In the genomic region with DNA sequence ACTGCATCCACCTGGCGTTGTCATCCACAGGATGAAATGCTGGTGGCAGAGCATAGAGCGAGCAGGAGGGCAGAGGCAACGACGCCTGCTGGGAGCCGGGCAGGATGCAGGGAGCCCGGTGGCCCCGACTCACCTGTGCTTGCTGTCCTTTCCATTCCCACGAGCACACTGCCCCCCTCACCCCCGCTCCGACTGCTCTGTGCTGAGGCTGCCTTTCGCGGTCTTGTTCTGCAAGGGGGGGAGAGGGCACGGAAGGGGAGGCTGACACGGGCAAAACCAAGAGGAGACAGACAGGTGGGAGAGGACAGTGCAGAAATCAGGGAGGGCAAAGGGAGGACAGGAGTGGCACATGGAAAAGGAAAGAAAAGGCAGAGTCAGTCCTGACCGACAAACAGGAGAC, we compare ENCODE assay signal across 13 cellular contexts. TPM values are rescaled to one million over a fixed set of nuclear protein-coding genes. Genes with fewer than 3 reads are reported as not detected.
DNase-seq lines count a peak whose midpoint lies in the region; ATAC-seq and TF ChIP-seq lines count a peak whose summit lies in the region.
"Had no signal": no experiment of that assay in that cellular context is flagged by ENCODE, and none has a peak within 500 bp of the region (broad histone marks: within the 10 kb centered on the region; RNA-seq: fewer than 3 reads in every experiment).

No MANE protein-coding gene starts in this region.

- peaks cover 5% of the 10 kb centered on the region for H3K79me2 ChIP-seq in mesendoderm (ENCODE audit: control insufficient read depth, insufficient read depth, low read length)

- H2AK5ac ChIP-seq in mesendoderm (ENCODE audit: low read length) = no peak overlapping the region

- DNase-seq in activated effector memory CD4-positive, alpha-beta T cell treated with anti-CD3 and anti-CD28 coated beads, Interleukin-2, amount 50 U/mL, for 16 hours = peak; percentile 54
- DNase-seq in activated effector memory CD4-positive, alpha-beta T cell treated with Interleukin-2 at 50 U/mL for 16 hours = no peak
- no peak for DNase-seq in mesendoderm
- no peak for DNase-seq in NCI-H774 (lab: John Stamatoyannopoulos, UW)
- DNase-seq in SIG-M5 treated with dmso at 0.1 percent for 504 hours (lab: John Stamatoyannopoulos, UW; ENCODE audit: unreplicated experiment) = no peak

- no peak overlapping the region for H2BK120ac ChIP-seq in mesendoderm (ENCODE audit: low read depth, low read length)

- no peak overlapping the region for H3K4me2 ChIP-seq in mesendoderm (ENCODE audit: low read length)

- no peak overlapping the region for H3K4ac ChIP-seq in mesendoderm (ENCODE audit: low read depth, low read length)

- peaks cover 18% of the 10 kb centered on the region for H3K79me1 ChIP-seq in mesendoderm (ENCODE audit: low read length)

- H3K4me3 ChIP-seq in mesendoderm (ENCODE audit: low read length) = no peak overlapping the region
- H3K4me3 ChIP-seq: BLaER1, GM23248, HAP-1 had no signal

- H3K9ac ChIP-seq in mesendoderm (ENCODE audit: low read length) = no peak overlapping the region
- H3K9ac ChIP-seq: BLaER1, GM23248 had no signal

- H4K5ac ChIP-seq in mesendoderm (ENCODE audit: low read length) = no peak overlapping the region

- no peak overlapping the region for H4K8ac ChIP-seq in mesendoderm (ENCODE audit: low read depth, low read length)

- no peak overlapping the region for H3K4me3 Mint-ChIP-seq in brain
- H3K4me3 Mint-ChIP-seq: CD8-positive, alpha-beta memory T cell; IgD-negative memory B cell had no signal

- H3K4me1 Mint-ChIP-seq in brain = peaks cover 51% of the 10 kb centered on the region

- H3K36me3 ChIP-seq in mesendoderm (ENCODE audit: control insufficient read depth, insufficient read depth, low read length) = no peaks in the 10 kb centered on the region

- peaks cover 33% of the 10 kb centered on the region for H3K36me3 Mint-ChIP-seq in brain
- H3K36me3 Mint-ChIP-seq: IgD-negative memory B cell had no signal

- no peaks in the 10 kb centered on the region for H3K27me3 ChIP-seq in mesendoderm (ENCODE audit: insufficient read depth, low read length, poor library complexity)
- H3K27me3 ChIP-seq: BLaER1 had no signal

- no peaks in the 10 kb centered on the region for H3K27me3 Mint-ChIP-seq in brain
- H3K27me3 Mint-ChIP-seq: CD8-positive, alpha-beta memory T cell; IgD-negative memory B cell had no signal

- H3K56ac ChIP-seq in mesendoderm (ENCODE audit: low read length) = peak overlapping the region; percentile 30

- TF ChIP-seq POLR2A in GM18505 (IDR thresholded peaks at IDR 0.05; ENCODE audit: borderline replicate concordance, extremely low read depth, insufficient read depth, insufficient read length) = no peak

- H3K4me1 ChIP-seq in mesendoderm (ENCODE audit: control insufficient read depth, low read depth, low read length) = peaks cover 20% of the 10 kb centered on the region
- H3K4me1 ChIP-seq: Caco-2, HAP-1 had no signal

- no peak for ATAC-seq in GM18505 (IDR thresholded peaks at IDR 0.05; ENCODE audit: unreplicated experiment)

- peak overlapping the region in 4 of 5 experiments; percentile 9 to 82 (median 76) for H3K27ac Mint-ChIP-seq in brain

- no peak overlapping the region for H3K27ac ChIP-seq in mesendoderm (ENCODE audit: low read depth, low read length)
- H3K27ac ChIP-seq: BLaER1, GM23248 had no signal

- TF ChIP-seq CTCF in brain (conservative IDR thresholded peaks at IDR 0.05) = no peak

- no peak overlapping the region for H2BK15ac ChIP-seq in mesendoderm (replicated peaks; ENCODE audit: low read depth)

- no CpG with 5 or more reads among the region's 15 CpGs for WGBS in mesendoderm (ENCODE audit: extremely low coverage, insufficient coverage, low lambda C conversion rate)

- H3K9me3 Mint-ChIP-seq in brain = no peaks in the 10 kb centered on the region
- H3K9me3 Mint-ChIP-seq: CD8-positive, alpha-beta memory T cell; IgD-negative memory B cell had no signal

- no peak overlapping the region for H3K23ac ChIP-seq in mesendoderm (ENCODE audit: low read length)

- no peak overlapping the region for H3K18ac ChIP-seq in mesendoderm (ENCODE audit: low read length)

- H2BK5ac ChIP-seq in mesendoderm (ENCODE audit: low read length) = no peak overlapping the region

RNA-seq across cellular contexts. Expression of a gene that starts 37.9 kb away (rescaled TPM):
- polyA plus RNA-seq in brain (ENCODE audit: insufficient read depth, low read depth, low replicate concordance) = 0.27 TPM
- 0.42 TPM for polyA plus RNA-seq in mesendoderm (2013, experiment 1 of 2)
- polyA plus RNA-seq in mesendoderm (2013, experiment 2 of 2) = 0.38 TPM
- polyA plus RNA-seq: IgD-negative memory B cell had no signal
